In genomic region chr12:88854260-88854659, GRCh38 we compare ENCODE assay signal across 1 cellular context.
TF ChIP-seq lines count a peak whose summit lies in the region.

No MANE protein-coding gene starts in this region.

TF ChIP-seq in HCT116, 20 proteins besides CTCF, POLR2A, EP300 and RAD21 (continued from another document):
- TF ChIP-seq ZBTB33 (IDR thresholded peaks at IDR 0.05; ENCODE audit: extremely low read depth, insufficient replicate concordance, low read length): no peak
